In genomic region chr17:60147553-60148241, GRCh38 we compare ENCODE assay signal across 25 cellular contexts. TPM values are rescaled to one million over a fixed set of nuclear protein-coding genes. Genes with fewer than 3 reads are reported as not detected.
DNase-seq lines count a peak whose midpoint lies in the region; ATAC-seq lines count a peak whose summit lies in the region.
"Had no signal": no experiment of that assay in that cellular context is flagged by ENCODE, and none has a peak within 500 bp of the region (broad histone marks: within the 10 kb centered on the region; RNA-seq: fewer than 3 reads in every experiment).

No MANE protein-coding gene starts in this region.

- intact Hi-C loops in left cardiac atrium (cut with DNase I): loop anchor here in 1 of 2 donors (5.0 kb wide), 1 partner anchor 290 kb away; no protein-coding TSS in a partner anchor
- intact Hi-C loops in left ventricle myocardium superior (cut with micrococcal nuclease): no loop called here
- intact Hi-C loops in left colon (cut with DNase I, micrococcal nuclease): no loop called here

- DNase-seq in left cardiac atrium: peak; percentile 20
- no peak for DNase-seq in left ventricle myocardium superior
- peak; percentile 62 for DNase-seq in SKM-1 (lab: John Stamatoyannopoulos, UW; ENCODE audit: unreplicated experiment)
- peak; percentile 54 to 71 for DNase-seq in left colon
- no peak for DNase-seq in KG1 (lab: John Stamatoyannopoulos, UW)
- no peak for DNase-seq in middle frontal gyrus (ENCODE audit: extremely low spot score, low spot score)
- DNase-seq: activated CD4-positive, alpha-beta T cell treated with anti-CD3 and anti-CD28 coated beads, Interleukin-2, amount 50 U/mL, for 1 hour; activated CD8-positive, alpha-beta memory T cell treated with anti-CD3 and anti-CD28 coated beads, Interleukin-2, amount 10 ng/mL, durations not matched to agents 7 days and 5 days; activated naive CD4-positive, alpha-beta T cell treated with anti-CD3 and anti-CD28 coated beads, Interleukin-2, amount 10 ng/mL, durations not matched to agents 7 days and 5 days; activated T-cell treated with anti-CD3 and anti-CD28 coated beads, Interleukin-2, amount 50 U/mL, for 72 hours; amniotic stem cell; EL; endodermal cell; HCEC 1CT; hypothalamus; NCI-H1436; NCI-H2107; NCI-H446 had no signal

- ATAC-seq in left cardiac atrium (no peak), left ventricle myocardium superior (no peak), left colon (peak; percentile 69), HG02970 (IDR thresholded peaks at IDR 0.05; ENCODE audit: low FRiP score, unreplicated experiment) (no peak)
- no peak for ATAC-seq in activated CD4-positive, CD25-positive, alpha-beta regulatory T cell treated with anti-CD3 and anti-CD28 coated beads, Interleukin-2, amount 50 U/mL, for 24 hours
- ATAC-seq: activated CD8-positive, alpha-beta memory T cell treated with anti-CD3 and anti-CD28 coated beads, Interleukin-2, amount 10 ng/mL, durations not matched to agents 7 days and 5 days; activated T-cell treated with anti-CD3 and anti-CD28 coated beads, Interleukin-2, amount 50 U/mL, for 72 hours; gastroesophageal sphincter; Panc1 had no signal

RNA-seq across cellular contexts. Expression of gene CA4, which starts 2.1 kb away (rescaled TPM):
- total RNA-seq in left cardiac atrium (10 to 100 TPM in 1 of 2 donors, 1 to 10 TPM in 1; 3.1 to 10.8 TPM), left ventricle myocardium superior (17.0 TPM), left colon (100 to 1,000 TPM; 394 to 509 TPM)
- total RNA-seq: activated CD8-positive, alpha-beta memory T cell treated with anti-CD3 and anti-CD28 coated beads, Interleukin-2, amount 10 ng/mL, durations not matched to agents 7 days and 5 days; activated T-cell treated with anti-CD3 and anti-CD28 coated beads, Interleukin-2, amount 50 U/mL, for 72 hours; bronchial epithelial cell; M059J; SJSA1 had no signal

Comparison
In these comparisons a context has a peak if more than half of its experiments do, and no peak if none do; other contexts are left out.
1. DNase-seq: peak in left cardiac atrium (single experiment), SKM-1 (single experiment) and left colon (2 of 2); none in left ventricle myocardium superior (single experiment), KG1 (single experiment) and middle frontal gyrus (single experiment).
2. RNA of gene CA4, which starts 2.1 kb away (total RNA-seq): 394 to 509 TPM in left colon; 17.0 TPM in left ventricle myocardium superior (single experiment) and 3.1 to 10.8 TPM in left cardiac atrium; every median in the first group is over 10 times any median in the second.